Comparison of ENCODE assay signal across 8 cellular contexts in genomic region chr2:36355157-36355889, GRCh38. TPM values are rescaled to one million over a fixed set of nuclear protein-coding genes. Genes with fewer than 3 reads are reported as not detected.
DNase-seq lines count a peak whose midpoint lies in the region; ATAC-seq and TF ChIP-seq lines count a peak whose summit lies in the region.

CRIM1 (plus strand) TSS chr2:36355778; CDS start chr2:36356293, 515 bp downstream.

- H3K27me3 ChIP-seq in lung (ENCODE audit: control insufficient read depth, insufficient read depth): no peaks in the 10 kb centered on the region

- H3K4me3 Mint-ChIP-seq in HFFc6: peak within 1 kb of the TSS; percentile 99
- H3K4me3 Mint-ChIP-seq in effector memory CD8-positive, alpha-beta T cell: peak within 1 kb of the TSS; percentile 97 to 98

- TF ChIP-seq CTCF in HFFc6 (IDR thresholded peaks at IDR 0.05): no peak
- no peak for TF ChIP-seq CTCF in lung (IDR thresholded peaks at IDR 0.05; ENCODE audit: control extremely low read depth, extremely low read depth)

- ATAC-seq in GM18498 (IDR thresholded peaks at IDR 0.05; ENCODE audit: unreplicated experiment) (peak; percentile 53), lung (ENCODE audit: insufficient read depth, low FRiP score) (peak; percentile 80)
- ATAC-seq in effector memory CD8-positive, alpha-beta T cell (replicated peaks): peak; percentile 63

- H3K4me3 ChIP-seq in lung: peak within 1 kb of the TSS; percentile 76

- no peaks in the 10 kb centered on the region for H3K9me3 ChIP-seq in lung (ENCODE audit: control insufficient read depth in 2 of 2, insufficient read depth in 1 of 2, low read length in 1 of 2)

- peaks cover 8% of the 10 kb centered on the region for H3K9me3 Mint-ChIP-seq in HFFc6
- no peaks in the 10 kb centered on the region for H3K9me3 Mint-ChIP-seq in effector memory CD8-positive, alpha-beta T cell

- H3K27me3 Mint-ChIP-seq in HFFc6 (ENCODE audit: insufficient read depth): peaks cover 13% of the 10 kb centered on the region
- peaks cover 9 to 10% of the 10 kb centered on the region in 2 donors for H3K27me3 Mint-ChIP-seq in effector memory CD8-positive, alpha-beta T cell

- H3K36me3 ChIP-seq in lung (ENCODE audit: control insufficient read depth in 2 of 2, insufficient read depth in 2 of 2, low read length in 2 of 2): no peaks in the 10 kb centered on the region

- peaks cover 5% of the 10 kb centered on the region in 2 donors for H3K4me1 ChIP-seq in lung (ENCODE audit: control insufficient read depth in 2 of 2, insufficient read depth in 2 of 2, low read length in 2 of 2)

- peaks cover 65% of the 10 kb centered on the region for H3K4me1 Mint-ChIP-seq in HFFc6 (ENCODE audit: low read depth)
- H3K4me1 Mint-ChIP-seq in effector memory CD8-positive, alpha-beta T cell (ENCODE audit: low read depth in 2 of 2): peaks cover 28 to 49% of the 10 kb centered on the region in 2 donors

- peak within 1 kb of the TSS; percentile 82 to 85 for H3K27ac ChIP-seq in lung (ENCODE audit: low read depth in 1 of 2, low read length in 1 of 2)

- DNase-seq in HFFc6: peak; percentile 91
- peak; percentile 49 for DNase-seq in NCI-H2171 treated with DMSO at 0.1 percent for 48 hours (lab: John Stamatoyannopoulos, UW)
- peak; percentile 83 for DNase-seq in activated CD8-positive, alpha-beta memory T cell treated with anti-CD3 and anti-CD28 coated beads for 24 hours
- DNase-seq in effector memory CD8-positive, alpha-beta T cell: peak; percentile 36 to 46 (median 36)
- peak; percentile 82 for DNase-seq in lung (ENCODE audit: low spot score)
- DNase-seq in stimulated activated CD4-positive, alpha-beta T cell treated with anti-CD3 and anti-CD28 coated beads, TNF-alpha, amount 100 ng/mL, for 1 hour (ENCODE audit: low read depth in 3 of 3, low spot score in 1 of 3): peak in 2 of 3 donors; percentile 25 to 33
- DNase-seq in NCI-H187 treated with DMSO at 0.1 percent for 48 hours (lab: John Stamatoyannopoulos, UW): no peak

- 0 to 1% methylated on average over 42 to 82 of the region's 82 CpGs for WGBS in lung, 2 donors

- H3K27ac Mint-ChIP-seq in HFFc6: peak within 1 kb of the TSS; percentile 89
- peak within 1 kb of the TSS; percentile 27 to 46 for H3K27ac Mint-ChIP-seq in effector memory CD8-positive, alpha-beta T cell

- H3K36me3 Mint-ChIP-seq in HFFc6 (ENCODE audit: low read depth): peaks cover 48% of the 10 kb centered on the region
- peaks cover 3% of the 10 kb centered on the region for H3K36me3 Mint-ChIP-seq in effector memory CD8-positive, alpha-beta T cell (ENCODE audit: insufficient read depth)

RNA-seq across cellular contexts. Expression of gene CRIM1, which starts in this region (rescaled TPM):
- 100 to 1,000 TPM; 731 to 946 (median 839) TPM for total RNA-seq in HFFc6 (2021; fragmentation: NEBNext Ultra II Directional; extraction: Animal tissue kit (Norgen Biotek cat#: 25700))
- 100 to 1,000 TPM in 1 of 2 donors, 10 to 100 TPM in 1; 76.1 to 119 TPM for total RNA-seq in lung
- polyA plus RNA-seq in lung: 10 to 100 TPM; 24.3 to 40.8 TPM

Comparison
In these comparisons a context has a peak if more than half of its experiments do, and no peak if none do; other contexts are left out.
1. RNA of gene CRIM1 (total RNA-seq): 731 to 946 TPM in HFFc6; 76.1 to 119 TPM in lung; every median in the first group is over 4 times any median in the second.
2. Peak in every context shown above with its lines, with median percentiles within 50 percentile points of each other: ATAC-seq.